In the genomic region with DNA sequence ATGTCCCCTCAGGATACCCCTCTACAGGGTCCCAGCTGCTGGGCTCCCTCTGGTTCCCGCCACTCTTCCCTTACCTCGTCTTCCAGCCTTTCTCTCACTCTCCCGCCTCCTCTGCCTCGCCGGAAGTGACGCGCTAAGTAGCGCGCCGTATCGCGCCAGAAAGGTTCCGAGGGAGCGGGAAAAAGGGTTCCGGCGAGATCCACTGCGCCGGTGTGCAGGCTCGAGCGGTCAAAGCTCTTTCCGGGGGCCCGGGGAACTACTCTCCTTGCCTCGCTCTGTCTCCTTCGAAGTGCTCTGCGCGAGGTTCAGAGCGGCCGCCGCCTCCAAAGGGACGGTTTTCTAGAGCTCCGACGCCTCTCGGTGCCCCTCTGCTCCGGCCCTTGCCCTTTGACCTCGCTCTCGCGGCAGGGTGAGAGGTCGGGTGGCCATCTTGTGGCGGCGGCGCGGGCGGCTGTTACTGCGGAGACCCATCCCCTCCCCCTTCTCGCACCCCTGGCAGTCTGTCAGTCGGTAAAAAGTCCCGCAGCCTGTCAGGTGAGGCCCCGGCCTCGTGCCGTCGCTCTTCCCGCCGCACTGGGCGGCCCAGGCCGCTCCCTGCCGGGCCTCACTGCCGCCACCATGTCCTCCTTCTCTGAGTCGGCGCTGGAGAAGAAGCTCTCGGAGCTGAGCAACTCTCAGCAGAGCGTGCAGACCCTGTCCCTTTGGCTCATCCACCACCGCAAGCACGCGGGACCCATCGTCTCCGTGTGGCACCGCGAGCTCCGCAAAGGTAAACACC, we compare ENCODE assay signal across 1 cellular context.
TF ChIP-seq lines count a peak whose summit lies in the region.

A gene with protein sequence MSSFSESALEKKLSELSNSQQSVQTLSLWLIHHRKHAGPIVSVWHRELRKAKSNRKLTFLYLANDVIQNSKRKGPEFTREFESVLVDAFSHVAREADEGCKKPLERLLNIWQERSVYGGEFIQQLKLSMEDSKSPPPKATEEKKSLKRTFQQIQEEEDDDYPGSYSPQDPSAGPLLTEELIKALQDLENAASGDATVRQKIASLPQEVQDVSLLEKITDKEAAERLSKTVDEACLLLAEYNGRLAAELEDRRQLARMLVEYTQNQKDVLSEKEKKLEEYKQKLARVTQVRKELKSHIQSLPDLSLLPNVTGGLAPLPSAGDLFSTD (plus strand): TSS at position 417 of the 778 bp plus-strand sequence. CDS start 202 bp downstream, at position 619.
A gene (minus strand): TSS at position 127 of the 778 bp plus-strand sequence. CDS start 19,640 bp downstream, outside the sequence.

TF ChIP-seq in GM12878, 131 proteins besides CTCF, POLR2A, EP300 and RAD21 (continued from another document and continues in another):
- TF ChIP-seq ZNF274 (IDR thresholded peaks at IDR 0.05; ENCODE audit: insufficient read depth, insufficient read length) (no peak), HCFC1 (IDR thresholded peaks at IDR 0.05; ENCODE audit: low read length) (peak; percentile 87), NFIC (IDR thresholded peaks at IDR 0.05; ENCODE audit: low read depth, low read length) (peak; percentile 29; the same call in 1 of the 2 replicates), HDGF (IDR thresholded peaks at IDR 0.05) (no peak), CBX5 (IDR thresholded peaks at IDR 0.05; ENCODE audit: low read depth) (no peak), POLR2AphosphoS5 (IDR thresholded peaks at IDR 0.05; ENCODE audit: low read length) (peak; percentile 87), MTA3 (IDR thresholded peaks at IDR 0.05; ENCODE audit: borderline replicate concordance, low read length) (no peak), RAD51 (IDR thresholded peaks at IDR 0.05) (peak; percentile 36), MEF2A (IDR thresholded peaks at IDR 0.05; ENCODE audit: insufficient read depth, low read depth, low read length) (no peak), TCF12 (IDR thresholded peaks at IDR 0.05; ENCODE audit: low read depth, low read length) (0 out of 2 replicates have a peak, but pooled peaks have one; percentile 15), KAT2A (conservative IDR thresholded peaks at IDR 0.05; ENCODE audit: control insufficient read depth, low read depth, low read length) (no peak), KDM1A (IDR thresholded peaks at IDR 0.05; ENCODE audit: borderline replicate concordance) (no peak), BACH1 (IDR thresholded peaks at IDR 0.05; ENCODE audit: borderline replicate concordance) (peak; percentile 63), TARDBP (IDR thresholded peaks at IDR 0.05; ENCODE audit: borderline replicate concordance) (peak; percentile 73; the same call in 1 of the 2 replicates), ETV6 (conservative IDR thresholded peaks at IDR 0.05 in 1 of 2, IDR thresholded peaks at IDR 0.05 in 1 of 2; ENCODE audit: borderline replicate concordance in 1 of 2, low read depth in 1 of 2) (no peak), DPF2 (IDR thresholded peaks at IDR 0.05) (peak; percentile 54; the same call in 1 of the 2 replicates), JUND (IDR thresholded peaks at IDR 0.05; ENCODE audit: low read depth, low read length) (peak; percentile 95), IRF4 (IDR thresholded peaks at IDR 0.05; ENCODE audit: low read depth, low read length) (peak; percentile 19; the same call in 1 of the 2 replicates), ZSCAN29 (IDR thresholded peaks at IDR 0.05) (no peak), RUNX3 (IDR thresholded peaks at IDR 0.05; ENCODE audit: low read length) (peak; percentile 68), MEF2B (IDR thresholded peaks at IDR 0.05; ENCODE audit: partially characterized antibody, poor library complexity, severe bottlenecking) (peak; percentile 10), SMARCA5 (IDR thresholded peaks at IDR 0.05) (0 out of 2 replicates have a peak, but pooled peaks have one; percentile 50), ZNF24 (IDR thresholded peaks at IDR 0.05) (no peak), SREBF2 (IDR thresholded peaks at IDR 0.05; ENCODE audit: low read length) (peak; percentile 94), NFYA (IDR thresholded peaks at IDR 0.05; ENCODE audit: borderline replicate concordance, low read depth, low read length) (no peak)
- TF ChIP-seq, protein P1, sequence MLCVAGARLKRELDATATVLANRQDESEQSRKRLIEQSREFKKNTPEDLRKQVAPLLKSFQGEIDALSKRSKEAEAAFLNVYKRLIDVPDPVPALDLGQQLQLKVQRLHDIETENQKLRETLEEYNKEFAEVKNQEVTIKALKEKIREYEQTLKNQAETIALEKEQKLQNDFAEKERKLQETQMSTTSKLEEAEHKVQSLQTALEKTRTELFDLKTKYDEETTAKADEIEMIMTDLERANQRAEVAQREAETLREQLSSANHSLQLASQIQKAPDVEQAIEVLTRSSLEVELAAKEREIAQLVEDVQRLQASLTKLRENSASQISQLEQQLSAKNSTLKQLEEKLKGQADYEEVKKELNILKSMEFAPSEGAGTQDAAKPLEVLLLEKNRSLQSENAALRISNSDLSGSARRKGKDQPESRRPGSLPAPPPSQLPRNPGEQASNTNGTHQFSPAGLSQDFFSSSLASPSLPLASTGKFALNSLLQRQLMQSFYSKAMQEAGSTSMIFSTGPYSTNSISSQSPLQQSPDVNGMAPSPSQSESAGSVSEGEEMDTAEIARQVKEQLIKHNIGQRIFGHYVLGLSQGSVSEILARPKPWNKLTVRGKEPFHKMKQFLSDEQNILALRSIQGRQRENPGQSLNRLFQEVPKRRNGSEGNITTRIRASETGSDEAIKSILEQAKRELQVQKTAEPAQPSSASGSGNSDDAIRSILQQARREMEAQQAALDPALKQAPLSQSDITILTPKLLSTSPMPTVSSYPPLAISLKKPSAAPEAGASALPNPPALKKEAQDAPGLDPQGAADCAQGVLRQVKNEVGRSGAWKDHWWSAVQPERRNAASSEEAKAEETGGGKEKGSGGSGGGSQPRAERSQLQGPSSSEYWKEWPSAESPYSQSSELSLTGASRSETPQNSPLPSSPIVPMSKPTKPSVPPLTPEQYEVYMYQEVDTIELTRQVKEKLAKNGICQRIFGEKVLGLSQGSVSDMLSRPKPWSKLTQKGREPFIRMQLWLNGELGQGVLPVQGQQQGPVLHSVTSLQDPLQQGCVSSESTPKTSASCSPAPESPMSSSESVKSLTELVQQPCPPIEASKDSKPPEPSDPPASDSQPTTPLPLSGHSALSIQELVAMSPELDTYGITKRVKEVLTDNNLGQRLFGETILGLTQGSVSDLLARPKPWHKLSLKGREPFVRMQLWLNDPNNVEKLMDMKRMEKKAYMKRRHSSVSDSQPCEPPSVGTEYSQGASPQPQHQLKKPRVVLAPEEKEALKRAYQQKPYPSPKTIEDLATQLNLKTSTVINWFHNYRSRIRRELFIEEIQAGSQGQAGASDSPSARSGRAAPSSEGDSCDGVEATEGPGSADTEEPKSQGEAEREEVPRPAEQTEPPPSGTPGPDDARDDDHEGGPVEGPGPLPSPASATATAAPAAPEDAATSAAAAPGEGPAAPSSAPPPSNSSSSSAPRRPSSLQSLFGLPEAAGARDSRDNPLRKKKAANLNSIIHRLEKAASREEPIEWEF (IDR thresholded peaks at IDR 0.05; ENCODE audit: insufficient replicate concordance, low read depth, low read length), result no peak
- TF ChIP-seq, protein P2, sequence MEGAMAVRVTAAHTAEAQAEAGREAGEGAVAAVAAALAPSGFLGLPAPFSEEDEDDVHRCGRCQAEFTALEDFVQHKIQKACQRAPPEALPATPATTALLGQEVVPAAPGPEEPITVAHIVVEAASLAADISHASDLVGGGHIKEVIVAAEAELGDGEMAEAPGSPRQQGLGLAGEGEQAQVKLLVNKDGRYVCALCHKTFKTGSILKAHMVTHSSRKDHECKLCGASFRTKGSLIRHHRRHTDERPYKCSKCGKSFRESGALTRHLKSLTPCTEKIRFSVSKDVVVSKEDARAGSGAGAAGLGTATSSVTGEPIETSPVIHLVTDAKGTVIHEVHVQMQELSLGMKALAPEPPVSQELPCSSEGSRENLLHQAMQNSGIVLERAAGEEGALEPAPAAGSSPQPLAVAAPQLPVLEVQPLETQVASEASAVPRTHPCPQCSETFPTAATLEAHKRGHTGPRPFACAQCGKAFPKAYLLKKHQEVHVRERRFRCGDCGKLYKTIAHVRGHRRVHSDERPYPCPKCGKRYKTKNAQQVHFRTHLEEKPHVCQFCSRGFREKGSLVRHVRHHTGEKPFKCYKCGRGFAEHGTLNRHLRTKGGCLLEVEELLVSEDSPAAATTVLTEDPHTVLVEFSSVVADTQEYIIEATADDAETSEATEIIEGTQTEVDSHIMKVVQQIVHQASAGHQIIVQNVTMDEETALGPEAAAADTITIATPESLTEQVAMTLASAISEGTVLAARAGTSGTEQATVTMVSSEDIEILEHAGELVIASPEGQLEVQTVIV (IDR thresholded peaks at IDR 0.05; ENCODE audit: borderline replicate concordance, partially characterized antibody), result peak; percentile 79
- TF ChIP-seq, protein P3, sequence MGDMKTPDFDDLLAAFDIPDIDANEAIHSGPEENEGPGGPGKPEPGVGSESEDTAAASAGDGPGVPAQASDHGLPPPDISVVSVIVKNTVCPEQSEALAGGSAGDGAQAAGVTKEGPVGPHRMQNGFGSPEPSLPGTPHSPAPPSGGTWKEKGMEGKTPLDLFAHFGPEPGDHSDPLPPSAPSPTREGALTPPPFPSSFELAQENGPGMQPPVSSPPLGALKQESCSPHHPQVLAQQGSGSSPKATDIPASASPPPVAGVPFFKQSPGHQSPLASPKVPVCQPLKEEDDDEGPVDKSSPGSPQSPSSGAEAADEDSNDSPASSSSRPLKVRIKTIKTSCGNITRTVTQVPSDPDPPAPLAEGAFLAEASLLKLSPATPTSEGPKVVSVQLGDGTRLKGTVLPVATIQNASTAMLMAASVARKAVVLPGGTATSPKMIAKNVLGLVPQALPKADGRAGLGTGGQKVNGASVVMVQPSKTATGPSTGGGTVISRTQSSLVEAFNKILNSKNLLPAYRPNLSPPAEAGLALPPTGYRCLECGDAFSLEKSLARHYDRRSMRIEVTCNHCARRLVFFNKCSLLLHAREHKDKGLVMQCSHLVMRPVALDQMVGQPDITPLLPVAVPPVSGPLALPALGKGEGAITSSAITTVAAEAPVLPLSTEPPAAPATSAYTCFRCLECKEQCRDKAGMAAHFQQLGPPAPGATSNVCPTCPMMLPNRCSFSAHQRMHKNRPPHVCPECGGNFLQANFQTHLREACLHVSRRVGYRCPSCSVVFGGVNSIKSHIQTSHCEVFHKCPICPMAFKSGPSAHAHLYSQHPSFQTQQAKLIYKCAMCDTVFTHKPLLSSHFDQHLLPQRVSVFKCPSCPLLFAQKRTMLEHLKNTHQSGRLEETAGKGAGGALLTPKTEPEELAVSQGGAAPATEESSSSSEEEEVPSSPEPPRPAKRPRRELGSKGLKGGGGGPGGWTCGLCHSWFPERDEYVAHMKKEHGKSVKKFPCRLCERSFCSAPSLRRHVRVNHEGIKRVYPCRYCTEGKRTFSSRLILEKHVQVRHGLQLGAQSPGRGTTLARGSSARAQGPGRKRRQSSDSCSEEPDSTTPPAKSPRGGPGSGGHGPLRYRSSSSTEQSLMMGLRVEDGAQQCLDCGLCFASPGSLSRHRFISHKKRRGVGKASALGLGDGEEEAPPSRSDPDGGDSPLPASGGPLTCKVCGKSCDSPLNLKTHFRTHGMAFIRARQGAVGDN (IDR thresholded peaks at IDR 0.05), result peak; percentile 97
- TF ChIP-seq, protein P4, sequence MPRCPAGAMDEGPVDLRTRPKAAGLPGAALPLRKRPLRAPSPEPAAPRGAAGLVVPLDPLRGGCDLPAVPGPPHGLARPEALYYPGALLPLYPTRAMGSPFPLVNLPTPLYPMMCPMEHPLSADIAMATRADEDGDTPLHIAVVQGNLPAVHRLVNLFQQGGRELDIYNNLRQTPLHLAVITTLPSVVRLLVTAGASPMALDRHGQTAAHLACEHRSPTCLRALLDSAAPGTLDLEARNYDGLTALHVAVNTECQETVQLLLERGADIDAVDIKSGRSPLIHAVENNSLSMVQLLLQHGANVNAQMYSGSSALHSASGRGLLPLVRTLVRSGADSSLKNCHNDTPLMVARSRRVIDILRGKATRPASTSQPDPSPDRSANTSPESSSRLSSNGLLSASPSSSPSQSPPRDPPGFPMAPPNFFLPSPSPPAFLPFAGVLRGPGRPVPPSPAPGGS (IDR thresholded peaks at IDR 0.05; ENCODE audit: borderline replicate concordance, insufficient read depth, low read depth, low read length, poor library complexity, severe bottlenecking), result no peak
- TF ChIP-seq, protein P5, sequence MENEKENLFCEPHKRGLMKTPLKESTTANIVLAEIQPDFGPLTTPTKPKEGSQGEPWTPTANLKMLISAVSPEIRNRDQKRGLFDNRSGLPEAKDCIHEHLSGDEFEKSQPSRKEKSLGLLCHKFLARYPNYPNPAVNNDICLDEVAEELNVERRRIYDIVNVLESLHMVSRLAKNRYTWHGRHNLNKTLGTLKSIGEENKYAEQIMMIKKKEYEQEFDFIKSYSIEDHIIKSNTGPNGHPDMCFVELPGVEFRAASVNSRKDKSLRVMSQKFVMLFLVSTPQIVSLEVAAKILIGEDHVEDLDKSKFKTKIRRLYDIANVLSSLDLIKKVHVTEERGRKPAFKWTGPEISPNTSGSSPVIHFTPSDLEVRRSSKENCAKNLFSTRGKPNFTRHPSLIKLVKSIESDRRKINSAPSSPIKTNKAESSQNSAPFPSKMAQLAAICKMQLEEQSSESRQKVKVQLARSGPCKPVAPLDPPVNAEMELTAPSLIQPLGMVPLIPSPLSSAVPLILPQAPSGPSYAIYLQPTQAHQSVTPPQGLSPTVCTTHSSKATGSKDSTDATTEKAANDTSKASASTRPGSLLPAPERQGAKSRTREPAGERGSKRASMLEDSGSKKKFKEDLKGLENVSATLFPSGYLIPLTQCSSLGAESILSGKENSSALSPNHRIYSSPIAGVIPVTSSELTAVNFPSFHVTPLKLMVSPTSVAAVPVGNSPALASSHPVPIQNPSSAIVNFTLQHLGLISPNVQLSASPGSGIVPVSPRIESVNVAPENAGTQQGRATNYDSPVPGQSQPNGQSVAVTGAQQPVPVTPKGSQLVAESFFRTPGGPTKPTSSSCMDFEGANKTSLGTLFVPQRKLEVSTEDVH (IDR thresholded peaks at IDR 0.05; ENCODE audit: low read depth, partially characterized antibody), result peak; percentile 96
- TF ChIP-seq, protein P6, sequence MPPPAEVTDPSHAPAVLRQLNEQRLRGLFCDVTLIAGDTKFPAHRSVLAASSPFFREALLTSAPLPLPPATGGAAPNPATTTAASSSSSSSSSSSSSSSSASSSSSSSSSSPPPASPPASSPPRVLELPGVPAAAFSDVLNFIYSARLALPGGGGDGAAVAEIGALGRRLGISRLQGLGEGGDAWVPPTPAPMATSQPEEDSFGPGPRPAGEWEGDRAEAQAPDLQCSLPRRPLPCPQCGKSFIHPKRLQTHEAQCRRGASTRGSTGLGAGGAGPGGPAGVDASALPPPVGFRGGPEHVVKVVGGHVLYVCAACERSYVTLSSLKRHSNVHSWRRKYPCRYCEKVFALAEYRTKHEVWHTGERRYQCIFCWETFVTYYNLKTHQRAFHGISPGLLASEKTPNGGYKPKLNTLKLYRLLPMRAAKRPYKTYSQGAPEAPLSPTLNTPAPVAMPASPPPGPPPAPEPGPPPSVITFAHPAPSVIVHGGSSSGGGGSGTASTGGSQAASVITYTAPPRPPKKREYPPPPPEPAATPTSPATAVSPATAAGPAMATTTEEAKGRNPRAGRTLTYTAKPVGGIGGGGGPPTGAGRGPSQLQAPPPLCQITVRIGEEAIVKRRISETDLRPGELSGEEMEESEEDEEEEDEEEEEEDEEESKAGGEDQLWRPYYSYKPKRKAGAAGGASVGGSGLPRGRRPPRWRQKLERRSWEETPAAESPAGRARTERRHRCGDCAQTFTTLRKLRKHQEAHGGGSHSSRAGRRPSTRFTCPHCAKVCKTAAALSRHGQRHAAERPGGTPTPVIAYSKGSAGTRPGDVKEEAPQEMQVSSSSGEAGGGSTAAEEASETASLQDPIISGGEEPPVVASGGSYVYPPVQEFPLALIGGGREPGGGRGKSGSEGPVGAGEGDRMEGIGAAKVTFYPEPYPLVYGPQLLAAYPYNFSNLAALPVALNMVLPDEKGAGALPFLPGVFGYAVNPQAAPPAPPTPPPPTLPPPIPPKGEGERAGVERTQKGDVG (CRISPR knock-in tag; IDR thresholded peaks at IDR 0.05), result no peak
